ENCODE assay signal across 21 cellular contexts in genomic region chr7:115044224-115044623, GRCh38.
"Had no signal": no experiment of that assay in that cellular context is flagged by ENCODE, and none has a peak within 500 bp of the region (broad histone marks: within the 10 kb centered on the region; RNA-seq: fewer than 3 reads in every experiment).

No MANE protein-coding gene starts in this region.

- H3K36me3 ChIP-seq: lower lobe of right lung, pancreas, prostate gland, sigmoid colon, spleen, tibial nerve, uterus had no signal

- H3K4me1 ChIP-seq: lower lobe of right lung, prostate gland, sigmoid colon, spleen, tibial nerve, uterus had no signal

- DNase-seq: hippocampal formation; left ventricle myocardium superior; lower lobe of right lung; mammary epithelial cell; naive thymus-derived CD8-positive, alpha-beta T cell; nucleus accumbens; pancreas; posterior cingulate gyrus; retina; right cardiac atrium; sigmoid colon; small intestine; spleen; stimulated activated CD4-positive, alpha-beta T cell treated with anti-CD3 and anti-CD28 coated beads, Interleukin-4, amount 100 ng/mL, for 24 hours; stimulated activated naive CD4-positive, alpha-beta T cell; substantia nigra; uterus had no signal

- ATAC-seq: left ventricle myocardium superior; lower lobe of right lung; naive thymus-derived CD8-positive, alpha-beta T cell; pancreas; right cardiac atrium; stimulated activated effector memory CD8-positive, alpha-beta T cell treated with anti-CD3 and anti-CD28 coated beads, Interleukin-12 subunit alpha, Interleukin-12 subunit beta, amount 100 ng/mL, for 72 hours had no signal

- H3K27ac ChIP-seq: lower lobe of right lung, pancreas, prostate gland, sigmoid colon, spleen, tibial nerve, uterus had no signal

- H3K9me3 ChIP-seq: lower lobe of right lung, pancreas, prostate gland, sigmoid colon, spleen, tibial nerve, uterus had no signal

- H3K4me3 ChIP-seq: lower lobe of right lung, pancreas, prostate gland, sigmoid colon, spleen, tibial nerve, uterus had no signal

- H3K27me3 ChIP-seq: pancreas, sigmoid colon, spleen, tibial nerve, uterus had no signal

- FAIRE-seq: keratinocyte, pancreas had no signal
